Comparison of ENCODE assay signal across 8 cellular contexts in the genomic region with DNA sequence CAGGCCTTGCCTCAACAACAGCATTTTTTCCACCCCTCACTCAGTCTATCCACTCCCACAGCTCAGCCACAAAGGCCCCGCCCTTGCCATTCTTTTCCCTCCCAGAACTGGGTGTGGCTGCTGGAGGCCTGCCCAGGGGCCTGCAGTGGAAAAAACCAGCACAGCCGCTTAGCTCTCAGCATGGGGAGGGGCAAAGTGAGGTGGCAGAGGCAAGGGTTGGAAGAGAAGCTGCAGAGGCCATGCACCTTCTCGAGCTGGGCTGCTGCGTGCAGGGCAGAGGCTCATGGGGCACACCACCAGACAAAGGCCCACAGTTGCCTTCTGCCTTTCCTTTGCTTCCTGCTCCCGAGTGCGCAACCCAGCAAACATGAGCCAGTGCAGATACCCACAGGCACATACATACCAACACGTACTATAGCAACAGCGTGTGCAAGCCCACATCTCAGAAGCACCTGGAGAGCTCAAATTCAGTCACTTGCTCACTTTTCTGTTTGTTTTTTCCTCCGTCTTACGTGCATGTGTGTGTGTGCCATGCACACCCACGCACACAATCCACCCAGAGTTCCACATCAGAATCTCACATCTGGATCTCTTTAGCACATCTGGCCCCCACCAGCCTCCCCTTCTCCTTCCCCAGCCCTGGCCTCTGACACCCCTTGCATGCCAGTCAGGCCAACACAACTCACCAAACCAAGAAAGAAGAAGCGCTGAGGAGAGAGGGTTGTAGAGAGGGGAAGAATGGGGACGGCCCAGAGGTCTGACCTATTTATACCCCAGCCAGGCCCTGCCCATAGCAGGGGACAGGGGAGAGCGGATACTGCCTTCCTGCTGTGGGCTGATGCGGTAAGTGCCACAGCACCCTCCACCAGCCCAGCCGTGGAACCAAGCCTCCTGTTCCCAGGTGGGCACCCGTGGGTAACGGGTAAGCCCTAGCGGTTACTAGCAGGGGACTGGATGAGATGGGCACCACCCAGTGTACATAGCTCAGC. TPM values are rescaled to one million over a fixed set of nuclear protein-coding genes. Genes with fewer than 3 reads are reported as not detected.
DNase-seq lines count a peak whose midpoint lies in the region; ATAC-seq lines count a peak whose summit lies in the region.

A gene (minus strand): TSS at position 740 of the 989 bp plus-strand sequence. CDS start 1,012 bp downstream, outside the sequence.

- no peaks in the 10 kb centered on the region for H3K27me3 ChIP-seq in ectodermal cell (ENCODE audit: control insufficient read depth, insufficient read depth, low read length, poor library complexity, severe bottlenecking)

- H3K9me3 Mint-ChIP-seq in activated CD4-positive, alpha-beta memory T cell treated with anti-CD3 and anti-CD28 coated beads for 36 hours: no peaks in the 10 kb centered on the region

- H3K36me3 Mint-ChIP-seq in activated CD4-positive, alpha-beta memory T cell treated with anti-CD3 and anti-CD28 coated beads for 36 hours: peaks cover 30% of the 10 kb centered on the region

- H3K36me3 ChIP-seq in ectodermal cell (ENCODE audit: control insufficient read depth, insufficient read depth, low read length): no peaks in the 10 kb centered on the region

- H3K4me1 ChIP-seq in ectodermal cell (ENCODE audit: control insufficient read depth, insufficient read depth, low read length): peaks cover 48% of the 10 kb centered on the region

- intact Hi-C loops in activated CD4-positive, alpha-beta memory T cell treated with anti-CD3 and anti-CD28 coated beads for 36 hours (cut with micrococcal nuclease): loop anchor here (1.0 to 10.0 kb wide), 6 partner anchors 9 to 1511 kb away; a partner anchor contains a TSS

- H3K4me1 Mint-ChIP-seq in activated CD4-positive, alpha-beta memory T cell treated with anti-CD3 and anti-CD28 coated beads for 36 hours (ENCODE audit: low read depth): peaks cover 74% of the 10 kb centered on the region

- DNase-seq in GF-D8 (lab: John Stamatoyannopoulos, UW) (peak; percentile 75), NCI-H82 treated with DMSO at 0.1 percent for 48 hours (lab: John Stamatoyannopoulos, UW; ENCODE audit: unreplicated experiment) (peak; percentile 93), medulla oblongata (ENCODE audit: extremely low spot score) (peak; percentile 74), cortex of kidney (lab: John Stamatoyannopoulos, UW) (no peak)
- peak; percentile 98 for DNase-seq in activated CD4-positive, alpha-beta memory T cell treated with anti-CD3 and anti-CD28 coated beads for 36 hours
- peak; percentile 87 to 95 (median 88) for DNase-seq in stimulated activated CD4-positive, alpha-beta T cell treated with anti-CD3 and anti-CD28 coated beads, TNF-alpha, amount 100 ng/mL, for 48 hours (ENCODE audit: low read depth in 3 of 3)

- no peaks in the 10 kb centered on the region for H3K9me3 ChIP-seq in ectodermal cell (ENCODE audit: control insufficient read depth, low read length)

- no peaks in the 10 kb centered on the region for H3K27me3 Mint-ChIP-seq in activated CD4-positive, alpha-beta memory T cell treated with anti-CD3 and anti-CD28 coated beads for 36 hours

- peak; percentile 72 for ATAC-seq in HG03354 (IDR thresholded peaks at IDR 0.05; ENCODE audit: poor library complexity, severe bottlenecking, unreplicated experiment)

- H3K27ac Mint-ChIP-seq in activated CD4-positive, alpha-beta memory T cell treated with anti-CD3 and anti-CD28 coated beads for 36 hours: peak within 1 kb of the TSS; percentile 99

- H3K27ac ChIP-seq in ectodermal cell (ENCODE audit: insufficient read depth, low read depth, low read length, poor library complexity, severe bottlenecking): peak within 1 kb of the TSS; percentile 46

- no peak within 1 kb of the TSS for H3K4me3 ChIP-seq in ectodermal cell (ENCODE audit: insufficient read depth, low read depth, low read length)

- POLR2A ChIA-PET in activated CD4-positive, alpha-beta memory T cell treated with anti-CD3 and anti-CD28 coated beads for 36 hours (lab: Charles Lee): interaction anchor here (0.6 to 4.2 kb wide), 10 partner anchors 8 to 422 kb away, joined by 3 to 96 read pairs (median 5); a partner anchor contains a TSS

- H3K4me3 Mint-ChIP-seq in activated CD4-positive, alpha-beta memory T cell treated with anti-CD3 and anti-CD28 coated beads for 36 hours: peak within 1 kb of the TSS; percentile 92

- 61 to 62% methylated on average over 18 to 19 of the region's 19 CpGs for WGBS in ectodermal cell, 2 experiments

- CTCF ChIA-PET in activated CD4-positive, alpha-beta memory T cell treated with anti-CD3 and anti-CD28 coated beads for 36 hours (lab: Charles Lee): interaction anchor here (0.6 to 5.4 kb wide), 9 partner anchors 9 to 35 kb away, joined by 3 to 66 read pairs (median 19); a partner anchor contains a TSS

RNA-seq across cellular contexts. Expression of the gene that starts here (rescaled TPM):
- 100 to 1,000 TPM; 352 to 382 TPM for total RNA-seq in activated CD4-positive, alpha-beta memory T cell treated with anti-CD3 and anti-CD28 coated beads for 36 hours
- polyA plus RNA-seq in ectodermal cell (2013, experiment 1 of 4): 69.9 TPM
- 54.3 TPM for polyA plus RNA-seq in ectodermal cell (2013, experiment 2 of 4)
- 78.0 TPM for polyA plus RNA-seq in ectodermal cell (2013, experiment 3 of 4)
- 72.3 TPM for polyA plus RNA-seq in ectodermal cell (2013, experiment 4 of 4)
